ENCODE assay signal across 25 cellular contexts in genomic region chr6:12223383-12223782, GRCh38.
"Had no signal": no experiment of that assay in that cellular context is flagged by ENCODE, and none has a peak within 500 bp of the region (broad histone marks: within the 10 kb centered on the region; RNA-seq: fewer than 3 reads in every experiment).

No MANE protein-coding gene starts in this region.

- FAIRE-seq: astrocyte had no signal

- H3K36me3 ChIP-seq: brain microvascular endothelial cell, gastrocnemius medialis, heart right ventricle had no signal

- H3K4me3 ChIP-seq: coronary artery, dorsolateral prefrontal cortex, gastrocnemius medialis, heart right ventricle had no signal

- H3K27me3 ChIP-seq: brain microvascular endothelial cell, dorsolateral prefrontal cortex, foreskin keratinocyte, gastrocnemius medialis, heart right ventricle had no signal

- DNase-seq: activated CD4-positive, alpha-beta memory T cell treated with anti-CD3 and anti-CD28 coated beads for 36 hours; activated CD4-positive, alpha-beta T cell treated with anti-CD3 and anti-CD28 coated beads for 36 hours; activated CD4-positive, alpha-beta T cell treated with anti-CD3 and anti-CD28 coated beads, Interleukin-2, amount 10 ng/mL, durations not matched to agents 24 days and 14 days; activated CD4-positive, CD25-positive, alpha-beta regulatory T cell; activated CD4-positive, CD25-positive, alpha-beta regulatory T cell treated with anti-CD3 and anti-CD28 coated beads, Interleukin-2, amount 50 U/mL, for 72 hours; activated CD8-positive, alpha-beta memory T cell treated with anti-CD3 and anti-CD28 coated beads, Interleukin-2, amount 10 ng/mL, durations not matched to agents 7 days and 5 days; activated CD8-positive, alpha-beta memory T cell treated with anti-CD3 and anti-CD28 coated beads, Interleukin-2, amount 50 U/mL, for 4 hours; activated CD8-positive, alpha-beta T cell treated with anti-CD3 and anti-CD28 coated beads, Interleukin-2, amount 10 ng/mL, durations not matched to agents 7 days and 5 days; activated gamma-delta T cell treated with Interleukin-2 at 50 U/mL for 16 hours; activated naive CD4-positive, alpha-beta T cell treated with anti-CD3 and anti-CD28 coated beads, Interleukin-2, amount 50 U/mL, for 16 hours; activated naive CD4-positive, alpha-beta T cell treated with Interleukin-2 at 50 U/mL for 16 hours; activated T-cell treated with anti-CD3 and anti-CD28 coated beads for 4 hours; activated T-cell treated with anti-CD3 and anti-CD28 coated beads, Interleukin-2, amount 50 U/mL, for 24 hours; activated T-cell treated with anti-CD3 and anti-CD28 coated beads, Interleukin-2, amount 50 U/mL, for 72 hours; amniotic stem cell; anterior cingulate cortex; brain microvascular endothelial cell; dorsolateral prefrontal cortex; effector memory CD8-positive, alpha-beta T cell; gastrocnemius medialis; heart right ventricle; T-helper 2 cell had no signal

- ATAC-seq: activated CD4-positive, alpha-beta T cell treated with anti-CD3 and anti-CD28 coated beads for 36 hours; activated CD8-positive, alpha-beta memory T cell treated with anti-CD3 and anti-CD28 coated beads, Interleukin-2, amount 10 ng/mL, durations not matched to agents 7 days and 5 days; activated CD8-positive, alpha-beta T cell treated with anti-CD3 and anti-CD28 coated beads, Interleukin-2, amount 10 ng/mL, durations not matched to agents 7 days and 5 days; activated T-cell treated with anti-CD3 and anti-CD28 coated beads, Interleukin-2, amount 50 U/mL, for 72 hours; effector memory CD8-positive, alpha-beta T cell; gastrocnemius medialis; heart right ventricle had no signal

- H3K9me3 ChIP-seq: gastrocnemius medialis, heart right ventricle had no signal

- H3K4me1 ChIP-seq: gastrocnemius medialis, heart right ventricle had no signal

- H3K27ac ChIP-seq: brain microvascular endothelial cell, coronary artery, dorsolateral prefrontal cortex, gastrocnemius medialis, heart right ventricle had no signal
